8 cellular contexts compared by ENCODE assay signal in the genomic region with DNA sequence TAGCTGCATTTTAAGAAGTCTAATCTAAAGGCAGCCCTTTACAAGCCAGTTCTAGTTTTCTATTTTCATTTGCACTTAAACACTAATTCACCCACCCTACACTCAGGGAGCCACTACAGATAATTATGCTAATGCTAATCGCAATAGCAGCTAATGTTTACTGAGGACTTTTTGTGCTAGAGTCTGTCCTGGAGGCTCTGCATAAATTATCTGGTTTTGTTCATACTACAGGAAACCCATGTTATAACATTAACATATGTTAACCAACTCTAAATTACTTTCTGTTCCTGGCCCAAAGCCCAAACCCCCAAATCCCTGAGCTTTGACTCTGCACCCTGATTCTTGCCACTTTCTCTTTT. TPM values are rescaled to one million over a fixed set of nuclear protein-coding genes. Genes with fewer than 3 reads are reported as not detected.
DNase-seq lines count a peak whose midpoint lies in the region; ATAC-seq and TF ChIP-seq lines count a peak whose summit lies in the region.

No MANE protein-coding gene starts in this region.

- H2AK5ac ChIP-seq in trophoblast cell (ENCODE audit: low read length) = no peak overlapping the region

- peak overlapping the region; percentile 93 for H2AFZ ChIP-seq in KMS-11 (ENCODE audit: low read depth)
- H2AFZ ChIP-seq in trophoblast cell (ENCODE audit: insufficient read depth, low read length, poor library complexity) = no peak overlapping the region

- H3K9ac ChIP-seq in KMS-11 (peak overlapping the region; percentile 81; the same call in 1 of the 2 replicates), trophoblast cell (ENCODE audit: low read length) (no peak overlapping the region)

- ATAC-seq in Right ventricle myocardium inferior (peak; percentile 28), left ventricle myocardium superior (no peak), HG02642 (IDR thresholded peaks at IDR 0.05; ENCODE audit: poor library complexity, unreplicated experiment) (no peak)

- intact Hi-C loops in Right ventricle myocardium inferior (cut with DNase I) (loop anchor here (10.0 kb wide), 1 partner anchor 127 kb away; no protein-coding TSS in a partner anchor), left ventricle myocardium superior (cut with micrococcal nuclease) (no loop called here)

- no peak overlapping the region for H4K91ac ChIP-seq in trophoblast cell (ENCODE audit: low read depth, low read length)

- no peak overlapping the region for H2BK5ac ChIP-seq in trophoblast cell (ENCODE audit: low read depth, low read length, poor library complexity)

- H3K79me1 ChIP-seq in trophoblast cell (ENCODE audit: low read length) = no peaks in the 10 kb centered on the region

- no peaks in the 10 kb centered on the region for H3K9me3 ChIP-seq in trophoblast cell (ENCODE audit: insufficient read depth, low read depth, low read length)

- H3K18ac ChIP-seq in trophoblast cell (ENCODE audit: low read length) = no peak overlapping the region

- H4K12ac ChIP-seq in trophoblast cell (ENCODE audit: low read depth, low read length) = no peak overlapping the region

- H3K27me3 Mint-ChIP-seq in endothelial cell (ENCODE audit: unreplicated experiment) = peaks cover 1% of the 10 kb centered on the region

- H3K4me3 ChIP-seq in KMS-11 (IDR thresholded peaks at IDR 0.05; ENCODE audit: insufficient read depth, low read depth, low read length) (no peak overlapping the region), trophoblast cell (ENCODE audit: low read depth, low read length) (peak overlapping the region; percentile 53)

- no peaks in the 10 kb centered on the region for H3K36me3 ChIP-seq in KMS-11 (ENCODE audit: insufficient read depth)
- no peaks in the 10 kb centered on the region for H3K36me3 ChIP-seq in trophoblast cell (ENCODE audit: control insufficient read depth in 1 of 2, insufficient read depth in 2 of 2, low read length in 2 of 2)

- H3K27ac Mint-ChIP-seq in endothelial cell (ENCODE audit: unreplicated experiment) = no peak overlapping the region

- H3K27ac ChIP-seq in KMS-11 (peak overlapping the region; percentile 66; the same call in 1 of the 2 replicates), trophoblast cell (ENCODE audit: low read depth, low read length) (no peak overlapping the region)

- no peak for DNase-seq in Right ventricle myocardium inferior (ENCODE audit: missing footprints)
- no peak for DNase-seq in left ventricle myocardium superior
- DNase-seq in endothelial cell (ENCODE audit: low spot score) = no peak
- no peak for DNase-seq in trophoblast cell
- no peak for DNase-seq in NCI-H187 treated with DMSO at 0.1 percent for 48 hours (lab: John Stamatoyannopoulos, UW)
- no peak for DNase-seq in NCI-H345 (lab: John Stamatoyannopoulos, UW)

- H3K14ac ChIP-seq in trophoblast cell (ENCODE audit: low read length) = no peak overlapping the region

- no CpG with 5 or more reads among the region's 1 CpG for WGBS in trophoblast cell (ENCODE audit: extremely low coverage, insufficient coverage, insufficient read length)

- no peak overlapping the region for H3K4ac ChIP-seq in trophoblast cell (ENCODE audit: low read depth, low read length)

- peak overlapping the region; percentile 90 for H3K4me3 Mint-ChIP-seq in endothelial cell (ENCODE audit: unreplicated experiment)

- H3K79me2 ChIP-seq in KMS-11 (ENCODE audit: insufficient read depth, low read depth) = no peaks in the 10 kb centered on the region
- H3K79me2 ChIP-seq in trophoblast cell (ENCODE audit: control insufficient read depth, insufficient read depth, low read length, poor library complexity) = no peaks in the 10 kb centered on the region

- H3K27me3 ChIP-seq in KMS-11 (ENCODE audit: insufficient read depth, low read depth) (no peaks in the 10 kb centered on the region), trophoblast cell (ENCODE audit: insufficient read depth, low read length) (no peaks in the 10 kb centered on the region)

- no peaks in the 10 kb centered on the region for H4K20me1 ChIP-seq in KMS-11 (ENCODE audit: insufficient read depth)

- TF ChIP-seq CTCF in KMS-11 (conservative IDR thresholded peaks at IDR 0.05; ENCODE audit: low read depth, low read length) (no peak), endothelial cell (IDR thresholded peaks at IDR 0.05; ENCODE audit: unreplicated experiment) (no peak)

- H3K4me1 Mint-ChIP-seq in endothelial cell (ENCODE audit: unreplicated experiment) = peaks cover 6% of the 10 kb centered on the region

- H4K8ac ChIP-seq in trophoblast cell (ENCODE audit: low read depth, low read length) = no peak overlapping the region

- H2BK120ac ChIP-seq in trophoblast cell (ENCODE audit: insufficient read depth, low read length, poor library complexity) = no peak overlapping the region

- H3K36me3 Mint-ChIP-seq in endothelial cell (ENCODE audit: low read depth, unreplicated experiment) = no peaks in the 10 kb centered on the region

- H3K4me1 ChIP-seq in KMS-11 (ENCODE audit: low read depth, poor library complexity, severe bottlenecking) = peaks cover 16% of the 10 kb centered on the region
- no peaks in the 10 kb centered on the region for H3K4me1 ChIP-seq in trophoblast cell (ENCODE audit: control insufficient read depth in 1 of 2, insufficient read depth in 2 of 2, low read length in 2 of 2)

- H3K4me2 ChIP-seq in KMS-11 = peak overlapping the region; percentile 72
- peak overlapping the region; percentile 89 for H3K4me2 ChIP-seq in trophoblast cell (ENCODE audit: low read length)

- no peaks in the 10 kb centered on the region for H3K9me3 Mint-ChIP-seq in endothelial cell (ENCODE audit: unreplicated experiment)

- no peak overlapping the region for H2BK12ac ChIP-seq in trophoblast cell (ENCODE audit: low read length)

- no peak overlapping the region for H3K23ac ChIP-seq in trophoblast cell (ENCODE audit: low read length)

RNA-seq across cellular contexts. Expression of a gene that starts 0.5 kb away (rescaled TPM):
- total RNA-seq in Right ventricle myocardium inferior = 0.87 TPM
- 0.64 TPM for total RNA-seq in left ventricle myocardium superior
- total RNA-seq in endothelial cell (ENCODE audit: unreplicated experiment) = 3.1 TPM
- 24.6 and 25.3 TPM in 2 replicates for polyA plus RNA-seq in trophoblast cell (2013)
